In the genomic region with DNA sequence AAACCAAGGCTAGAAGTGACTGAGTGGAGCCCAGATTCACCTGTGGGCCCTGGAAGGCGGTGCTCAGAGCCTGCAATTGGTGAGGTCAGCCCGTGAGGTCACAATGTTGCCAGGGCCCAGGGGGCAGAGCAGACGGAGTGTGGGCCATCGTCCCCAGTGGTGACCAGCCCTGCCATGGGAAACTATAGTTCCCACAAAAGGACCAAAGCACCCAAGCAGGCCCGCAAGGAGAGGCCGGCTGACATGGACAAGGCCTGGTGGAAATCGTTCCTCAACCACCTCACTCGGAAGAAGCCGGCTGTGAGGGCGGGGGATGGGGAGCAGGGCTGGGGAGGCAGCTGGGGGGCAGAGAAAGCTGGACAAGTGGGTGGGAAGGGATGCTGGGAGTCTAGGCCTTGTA, we compare ENCODE assay signal across 8 cellular contexts. TPM values are rescaled to one million over a fixed set of nuclear protein-coding genes. Genes with fewer than 3 reads are reported as not detected.
DNase-seq lines count a peak whose midpoint lies in the region; ATAC-seq, FAIRE-seq and TF ChIP-seq lines count a peak whose summit lies in the region.

A gene (plus strand): TSS at position 156 of the 400 bp plus-strand sequence. CDS start 19 bp downstream, at position 175.

- H3K36me3 Mint-ChIP-seq in WTC11 (peaks cover 5% of the 10 kb centered on the region), glutamatergic neuron (ENCODE audit: unreplicated experiment) (no peaks in the 10 kb centered on the region)

- peaks cover 16% of the 10 kb centered on the region for H3K27me3 Mint-ChIP-seq in WTC11 (ENCODE audit: low read depth)
- peaks cover 9% of the 10 kb centered on the region for H3K27me3 Mint-ChIP-seq in glutamatergic neuron (ENCODE audit: unreplicated experiment)

- FAIRE-seq in GM12891 (lab: Jason Lieb, UNC) = no peak

- CTCF ChIA-PET in WTC11 (lab: Charles Lee) = interaction anchor here (7.9 kb wide), 1 partner anchor 9 kb away, joined by 134 read pairs; no protein-coding TSS in a partner anchor

- H3K27ac Mint-ChIP-seq in WTC11 = no peak within 1 kb of the TSS
- H3K27ac Mint-ChIP-seq in glutamatergic neuron (ENCODE audit: unreplicated experiment) = peak within 1 kb of the TSS; percentile 43

- H3K4me1 Mint-ChIP-seq in WTC11 (peaks cover 28% of the 10 kb centered on the region), glutamatergic neuron (ENCODE audit: low read depth, unreplicated experiment) (peaks cover 22% of the 10 kb centered on the region)

- no peaks in the 10 kb centered on the region for H3K9me3 Mint-ChIP-seq in WTC11
- peaks cover 23% of the 10 kb centered on the region for H3K9me3 Mint-ChIP-seq in glutamatergic neuron (ENCODE audit: unreplicated experiment)

- ATAC-seq in WTC11 (no peak), GM21390 (IDR thresholded peaks at IDR 0.05; ENCODE audit: unreplicated experiment) (no peak)

- POLR2A ChIA-PET in WTC11 (lab: Charles Lee) = interaction anchor here (1.4 kb wide), 1 partner anchor 70 kb away, joined by 4 read pairs; a partner anchor contains a TSS

- DNase-seq in GM12891 (ENCODE audit: insufficient read length, low spot score) (peak; percentile 8), WTC11 (ENCODE audit: low spot score) (no peak), glutamatergic neuron (no peak), skeletal muscle cell (ENCODE audit: low read depth) (no peak), T-helper 9 cell (no peak), cerebellar nuclear complex (lab: John Stamatoyannopoulos, UW) (no peak)
- DNase-seq in activated CD4-positive, alpha-beta T cell treated with anti-CD3 and anti-CD28 coated beads for 48 hours = no peak

- H3K4me3 ChIP-seq in skeletal muscle cell (ENCODE audit: low read depth, low read length) = peak within 1 kb of the TSS; percentile 73

- no peak for TF ChIP-seq POLR2A in GM12891 (IDR thresholded peaks at IDR 0.05; ENCODE audit: low read depth, low read length)

- H3K4me3 Mint-ChIP-seq in WTC11 (peak within 1 kb of the TSS; percentile 69), glutamatergic neuron (ENCODE audit: unreplicated experiment) (peak within 1 kb of the TSS; percentile 83)

- TF ChIP-seq CTCF in WTC11 (IDR thresholded peaks at IDR 0.05) = no peak
- TF ChIP-seq CTCF in glutamatergic neuron (IDR thresholded peaks at IDR 0.05; ENCODE audit: partially characterized antibody, unreplicated experiment) = no peak

TF ChIP-seq in GM12891, 5 proteins besides CTCF, POLR2A, EP300 and RAD21:
- TF ChIP-seq SPI1 (IDR thresholded peaks at IDR 0.05; ENCODE audit: low read depth, low read length) = no peak
- no peak for TF ChIP-seq POLR2AphosphoS5 (IDR thresholded peaks at IDR 0.05; ENCODE audit: low read depth, low read length)
- TF ChIP-seq PAX5 (IDR thresholded peaks at IDR 0.05; ENCODE audit: insufficient read depth, low read length, severe bottlenecking) = no peak
- no peak for TF ChIP-seq TAF1 (IDR thresholded peaks at IDR 0.05; ENCODE audit: low read depth, low read length)
- no peak for TF ChIP-seq POU2F2 (IDR thresholded peaks at IDR 0.05; ENCODE audit: low read depth, low read length)

TF ChIP-seq in WTC11, 78 proteins besides CTCF, POLR2A, EP300 and RAD21 (continues in another document):
- TF ChIP-seq, protein P1, sequence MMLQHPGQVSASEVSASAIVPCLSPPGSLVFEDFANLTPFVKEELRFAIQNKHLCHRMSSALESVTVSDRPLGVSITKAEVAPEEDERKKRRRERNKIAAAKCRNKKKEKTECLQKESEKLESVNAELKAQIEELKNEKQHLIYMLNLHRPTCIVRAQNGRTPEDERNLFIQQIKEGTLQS (CRISPR knock-in tag; conservative IDR thresholded peaks at IDR 0.05) = no peak
- TF ChIP-seq IRF2 (CRISPR knock-in tag; IDR thresholded peaks at IDR 0.05; ENCODE audit: borderline replicate concordance, low read depth) = no peak
- TF ChIP-seq, protein P2, sequence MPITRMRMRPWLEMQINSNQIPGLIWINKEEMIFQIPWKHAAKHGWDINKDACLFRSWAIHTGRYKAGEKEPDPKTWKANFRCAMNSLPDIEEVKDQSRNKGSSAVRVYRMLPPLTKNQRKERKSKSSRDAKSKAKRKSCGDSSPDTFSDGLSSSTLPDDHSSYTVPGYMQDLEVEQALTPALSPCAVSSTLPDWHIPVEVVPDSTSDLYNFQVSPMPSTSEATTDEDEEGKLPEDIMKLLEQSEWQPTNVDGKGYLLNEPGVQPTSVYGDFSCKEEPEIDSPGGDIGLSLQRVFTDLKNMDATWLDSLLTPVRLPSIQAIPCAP (CRISPR knock-in tag; IDR thresholded peaks at IDR 0.05) = no peak
- TF ChIP-seq, protein P3, sequence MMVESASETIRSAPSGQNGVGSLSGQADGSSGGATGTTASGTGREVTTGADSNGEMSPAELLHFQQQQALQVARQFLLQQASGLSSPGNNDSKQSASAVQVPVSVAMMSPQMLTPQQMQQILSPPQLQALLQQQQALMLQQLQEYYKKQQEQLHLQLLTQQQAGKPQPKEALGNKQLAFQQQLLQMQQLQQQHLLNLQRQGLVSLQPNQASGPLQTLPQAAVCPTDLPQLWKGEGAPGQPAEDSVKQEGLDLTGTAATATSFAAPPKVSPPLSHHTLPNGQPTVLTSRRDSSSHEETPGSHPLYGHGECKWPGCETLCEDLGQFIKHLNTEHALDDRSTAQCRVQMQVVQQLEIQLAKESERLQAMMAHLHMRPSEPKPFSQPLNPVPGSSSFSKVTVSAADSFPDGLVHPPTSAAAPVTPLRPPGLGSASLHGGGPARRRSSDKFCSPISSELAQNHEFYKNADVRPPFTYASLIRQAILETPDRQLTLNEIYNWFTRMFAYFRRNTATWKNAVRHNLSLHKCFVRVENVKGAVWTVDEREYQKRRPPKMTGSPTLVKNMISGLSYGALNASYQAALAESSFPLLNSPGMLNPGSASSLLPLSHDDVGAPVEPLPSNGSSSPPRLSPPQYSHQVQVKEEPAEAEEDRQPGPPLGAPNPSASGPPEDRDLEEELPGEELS (CRISPR knock-in tag; IDR thresholded peaks at IDR 0.05) = no peak
- TF ChIP-seq, protein P4, sequence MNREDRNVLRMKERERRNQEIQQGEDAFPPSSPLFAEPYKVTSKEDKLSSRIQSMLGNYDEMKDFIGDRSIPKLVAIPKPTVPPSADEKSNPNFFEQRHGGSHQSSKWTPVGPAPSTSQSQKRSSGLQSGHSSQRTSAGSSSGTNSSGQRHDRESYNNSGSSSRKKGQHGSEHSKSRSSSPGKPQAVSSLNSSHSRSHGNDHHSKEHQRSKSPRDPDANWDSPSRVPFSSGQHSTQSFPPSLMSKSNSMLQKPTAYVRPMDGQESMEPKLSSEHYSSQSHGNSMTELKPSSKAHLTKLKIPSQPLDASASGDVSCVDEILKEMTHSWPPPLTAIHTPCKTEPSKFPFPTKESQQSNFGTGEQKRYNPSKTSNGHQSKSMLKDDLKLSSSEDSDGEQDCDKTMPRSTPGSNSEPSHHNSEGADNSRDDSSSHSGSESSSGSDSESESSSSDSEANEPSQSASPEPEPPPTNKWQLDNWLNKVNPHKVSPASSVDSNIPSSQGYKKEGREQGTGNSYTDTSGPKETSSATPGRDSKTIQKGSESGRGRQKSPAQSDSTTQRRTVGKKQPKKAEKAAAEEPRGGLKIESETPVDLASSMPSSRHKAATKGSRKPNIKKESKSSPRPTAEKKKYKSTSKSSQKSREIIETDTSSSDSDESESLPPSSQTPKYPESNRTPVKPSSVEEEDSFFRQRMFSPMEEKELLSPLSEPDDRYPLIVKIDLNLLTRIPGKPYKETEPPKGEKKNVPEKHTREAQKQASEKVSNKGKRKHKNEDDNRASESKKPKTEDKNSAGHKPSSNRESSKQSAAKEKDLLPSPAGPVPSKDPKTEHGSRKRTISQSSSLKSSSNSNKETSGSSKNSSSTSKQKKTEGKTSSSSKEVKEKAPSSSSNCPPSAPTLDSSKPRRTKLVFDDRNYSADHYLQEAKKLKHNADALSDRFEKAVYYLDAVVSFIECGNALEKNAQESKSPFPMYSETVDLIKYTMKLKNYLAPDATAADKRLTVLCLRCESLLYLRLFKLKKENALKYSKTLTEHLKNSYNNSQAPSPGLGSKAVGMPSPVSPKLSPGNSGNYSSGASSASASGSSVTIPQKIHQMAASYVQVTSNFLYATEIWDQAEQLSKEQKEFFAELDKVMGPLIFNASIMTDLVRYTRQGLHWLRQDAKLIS (CRISPR knock-in tag; IDR thresholded peaks at IDR 0.05; ENCODE audit: borderline replicate concordance) = no peak
- TF ChIP-seq, protein P5, sequence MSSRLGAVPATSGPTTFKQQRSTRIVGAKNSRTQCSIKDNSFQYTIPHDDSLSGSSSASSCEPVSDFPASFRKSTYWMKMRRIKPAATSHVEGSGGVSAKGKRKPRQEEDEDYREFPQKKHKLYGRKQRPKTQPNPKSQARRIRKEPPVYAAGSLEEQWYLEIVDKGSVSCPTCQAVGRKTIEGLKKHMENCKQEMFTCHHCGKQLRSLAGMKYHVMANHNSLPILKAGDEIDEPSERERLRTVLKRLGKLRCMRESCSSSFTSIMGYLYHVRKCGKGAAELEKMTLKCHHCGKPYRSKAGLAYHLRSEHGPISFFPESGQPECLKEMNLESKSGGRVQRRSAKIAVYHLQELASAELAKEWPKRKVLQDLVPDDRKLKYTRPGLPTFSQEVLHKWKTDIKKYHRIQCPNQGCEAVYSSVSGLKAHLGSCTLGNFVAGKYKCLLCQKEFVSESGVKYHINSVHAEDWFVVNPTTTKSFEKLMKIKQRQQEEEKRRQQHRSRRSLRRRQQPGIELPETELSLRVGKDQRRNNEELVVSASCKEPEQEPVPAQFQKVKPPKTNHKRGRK (CRISPR knock-in tag; IDR thresholded peaks at IDR 0.05; ENCODE audit: borderline replicate concordance) = no peak
- TF ChIP-seq, protein P6, sequence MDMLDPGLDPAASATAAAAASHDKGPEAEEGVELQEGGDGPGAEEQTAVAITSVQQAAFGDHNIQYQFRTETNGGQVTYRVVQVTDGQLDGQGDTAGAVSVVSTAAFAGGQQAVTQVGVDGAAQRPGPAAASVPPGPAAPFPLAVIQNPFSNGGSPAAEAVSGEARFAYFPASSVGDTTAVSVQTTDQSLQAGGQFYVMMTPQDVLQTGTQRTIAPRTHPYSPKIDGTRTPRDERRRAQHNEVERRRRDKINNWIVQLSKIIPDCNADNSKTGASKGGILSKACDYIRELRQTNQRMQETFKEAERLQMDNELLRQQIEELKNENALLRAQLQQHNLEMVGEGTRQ (CRISPR knock-in tag; IDR thresholded peaks at IDR 0.05) = no peak
- TF ChIP-seq MYBL2 (CRISPR knock-in tag; IDR thresholded peaks at IDR 0.05) = no peak
- TF ChIP-seq ZNF138 (CRISPR knock-in tag; conservative IDR thresholded peaks at IDR 0.05) = no peak
- TF ChIP-seq, protein P7, sequence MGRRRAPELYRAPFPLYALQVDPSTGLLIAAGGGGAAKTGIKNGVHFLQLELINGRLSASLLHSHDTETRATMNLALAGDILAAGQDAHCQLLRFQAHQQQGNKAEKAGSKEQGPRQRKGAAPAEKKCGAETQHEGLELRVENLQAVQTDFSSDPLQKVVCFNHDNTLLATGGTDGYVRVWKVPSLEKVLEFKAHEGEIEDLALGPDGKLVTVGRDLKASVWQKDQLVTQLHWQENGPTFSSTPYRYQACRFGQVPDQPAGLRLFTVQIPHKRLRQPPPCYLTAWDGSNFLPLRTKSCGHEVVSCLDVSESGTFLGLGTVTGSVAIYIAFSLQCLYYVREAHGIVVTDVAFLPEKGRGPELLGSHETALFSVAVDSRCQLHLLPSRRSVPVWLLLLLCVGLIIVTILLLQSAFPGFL (CRISPR knock-in tag; IDR thresholded peaks at IDR 0.05; ENCODE audit: borderline replicate concordance) = no peak

RNA-seq across cellular contexts. Expression of the gene that starts here (rescaled TPM):
- 0.06 TPM for polyA plus RNA-seq in GM12891 (2012; ENCODE audit: low read depth, missing spikeins)
- total RNA-seq in WTC11 (2021) = 0.09 to 0.21 TPM (median 0.14 TPM) in 3 replicates
- total RNA-seq in glutamatergic neuron (ENCODE audit: unreplicated experiment) = not detected
